8 cellular contexts compared by ENCODE assay signal in genomic region chr3:153161714-153162512, GRCh38. TPM values are rescaled to one million over a fixed set of nuclear protein-coding genes. Genes with fewer than 3 reads are reported as not detected.
DNase-seq lines count a peak whose midpoint lies in the region; ATAC-seq, FAIRE-seq and TF ChIP-seq lines count a peak whose summit lies in the region.

RAP2B (plus strand) TSS chr3:153162226; CDS start chr3:153162694, 468 bp downstream.

- peak within 1 kb of the TSS; percentile 84 for H3K4me3 ChIP-seq in right cardiac atrium (ENCODE audit: low read length)
- H3K4me3 ChIP-seq in uterus: peak within 1 kb of the TSS; percentile 56 to 78

- FAIRE-seq in GM12891 (lab: Jason Lieb, UNC): peak; percentile 87

- TF ChIP-seq CTCF in uterus (IDR thresholded peaks at IDR 0.05): peak in 1 of 4 experiments; percentile 23

- H3K27ac ChIP-seq in right cardiac atrium (ENCODE audit: low read length) (peak within 1 kb of the TSS; percentile 91), uterus (peak within 1 kb of the TSS; percentile 92 to 93)

- DNase-seq in GM12891 (ENCODE audit: insufficient read length, low spot score): peak; percentile 81
- DNase-seq in NCI-H128 (lab: John Stamatoyannopoulos, UW; ENCODE audit: unreplicated experiment): peak; percentile 73
- DNase-seq in anterior cingulate cortex (lab: John Stamatoyannopoulos, UW): peak; percentile 57 to 96 (median 91)
- peak; percentile 96 to 99 (median 99) for DNase-seq in right cardiac atrium
- DNase-seq in putamen (ENCODE audit: low spot score): peak; percentile 93
- peak; percentile 97 to 98 for DNase-seq in uterus

- WGBS in right cardiac atrium: under 1% methylated on average over 91 of the region's 91 CpGs

- peak; percentile 52 for ATAC-seq in HG02678 (IDR thresholded peaks at IDR 0.05; ENCODE audit: unreplicated experiment)
- ATAC-seq in right cardiac atrium: peak; percentile 94 to 95

- H3K27me3 ChIP-seq in right cardiac atrium (ENCODE audit: control insufficient read depth, insufficient read depth) (no peaks in the 10 kb centered on the region), uterus (no peaks in the 10 kb centered on the region)

- no peaks in the 10 kb centered on the region for H3K36me3 ChIP-seq in uterus

- intact Hi-C loops in T-helper 2 cell treated with Interferon-gamma antibody and Interleukin-4, amounts not matched to agents 100 ng/mL and 5 ng/mL, for 36 hours (cut with micrococcal nuclease): loop anchor here (1.0 to 10.0 kb wide), 11 partner anchors 59 to 1162 kb away; partner anchors contain the start of genes ARHGEF26, DHX36 and MBNL1
- intact Hi-C loops in right cardiac atrium (cut with DNase I) (loop anchor here in 2 of 4 donors (5.0 to 10.0 kb wide), 3 partner anchors 125 to 603 kb away; no protein-coding TSS in a partner anchor), uterus (cut with DNase I; ENCODE audit: low total_unique reads) (no loop called here)

- H3K9me3 ChIP-seq in right cardiac atrium (ENCODE audit: control insufficient read depth, low read length) (no peaks in the 10 kb centered on the region), uterus (no peaks in the 10 kb centered on the region)

- H3K4me1 ChIP-seq in right cardiac atrium (ENCODE audit: control insufficient read depth, insufficient read depth, low read length): no peaks in the 10 kb centered on the region
- H3K4me1 ChIP-seq in uterus: no peaks in the 10 kb centered on the region

- TF ChIP-seq POLR2A in GM12891 (IDR thresholded peaks at IDR 0.05; ENCODE audit: low read depth, low read length): 0 out of 2 replicates have a peak, but pooled peaks have one; percentile 60
- peak; percentile 96 to 99 for TF ChIP-seq POLR2A in uterus (IDR thresholded peaks at IDR 0.05)

TF ChIP-seq in GM12891, 5 proteins besides CTCF, POLR2A, EP300 and RAD21:
- TF ChIP-seq SPI1 (IDR thresholded peaks at IDR 0.05; ENCODE audit: low read depth, low read length): no peak
- peak; percentile 69 for TF ChIP-seq TAF1 (IDR thresholded peaks at IDR 0.05; ENCODE audit: low read depth, low read length)
- no peak for TF ChIP-seq POU2F2 (IDR thresholded peaks at IDR 0.05; ENCODE audit: low read depth, low read length)
- TF ChIP-seq POLR2AphosphoS5 (IDR thresholded peaks at IDR 0.05; ENCODE audit: low read depth, low read length): peak; percentile 74
- peak; percentile 26 for TF ChIP-seq PAX5 (IDR thresholded peaks at IDR 0.05; ENCODE audit: insufficient read depth, low read length, severe bottlenecking)

RNA-seq across cellular contexts. Expression of gene RAP2B, which starts in this region (rescaled TPM):
- polyA plus RNA-seq in GM12891 (2012; ENCODE audit: low read depth, missing spikeins): 3.8 TPM
- total RNA-seq in T-helper 2 cell treated with Interferon-gamma antibody and Interleukin-4, amounts not matched to agents 100 ng/mL and 5 ng/mL, for 36 hours: 24.8 and 25.5 TPM in 2 replicates
- total RNA-seq in right cardiac atrium: 1 to 10 TPM; 4.9 to 5.6 (median 5.1) TPM
- 1.9 TPM for polyA plus RNA-seq in right cardiac atrium
- 10 to 100 TPM in 1 of 4 donors, 1 to 10 TPM in 3; 1.8 to 20.5 (median 8.6) TPM for total RNA-seq in uterus

Comparison
In these comparisons a context has a peak if more than half of its experiments do, and no peak if none do; other contexts are left out.
1. Peak in every context shown above with its lines: DNase-seq, ATAC-seq, H3K4me3 ChIP-seq and H3K27ac ChIP-seq.